Comparison of ENCODE assay signal across 11 cellular contexts in the genomic region with DNA sequence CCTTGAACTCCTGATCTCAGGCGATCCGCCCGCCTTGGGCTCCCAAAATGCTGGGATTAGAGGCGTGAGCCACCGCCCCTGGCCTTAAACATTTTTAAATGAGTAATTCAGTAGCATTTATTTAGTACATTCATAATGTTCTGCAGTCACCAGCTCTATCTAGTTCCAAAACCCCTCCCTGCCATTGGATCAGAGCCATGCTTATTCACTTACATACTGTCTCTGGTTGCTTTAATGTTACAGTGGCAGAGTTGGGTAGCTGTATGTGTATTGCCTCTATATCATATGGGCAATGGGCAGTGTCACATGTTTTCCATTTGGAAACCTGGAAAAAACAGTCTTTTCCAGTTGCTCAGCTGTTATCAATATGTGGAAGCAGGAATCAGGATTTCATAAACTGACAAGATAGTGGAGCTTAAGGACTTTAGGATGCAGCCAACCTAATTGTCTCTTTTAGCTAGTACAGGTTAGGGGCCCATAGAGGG. TPM values are rescaled to one million over a fixed set of nuclear protein-coding genes. Genes with fewer than 3 reads are reported as not detected.
DNase-seq lines count a peak whose midpoint lies in the region; ATAC-seq and TF ChIP-seq lines count a peak whose summit lies in the region.
"Had no signal": no experiment of that assay in that cellular context is flagged by ENCODE, and none has a peak within 500 bp of the region (broad histone marks: within the 10 kb centered on the region; RNA-seq: fewer than 3 reads in every experiment).

No MANE protein-coding gene starts in this region.

- peak overlapping the region; percentile 53; the same call in 1 of the 2 replicates for H3K9ac ChIP-seq in GM23248

- in situ Hi-C loops in GM23248 (cut with MboI) = no loop called here
- in situ Hi-C loops in gastrocnemius medialis (cut with MboI; ENCODE audit: low sequenced_read_pairs in 4 of 4) = no loop called here

- peak overlapping the region; percentile 24; the same call in 1 of the 2 replicates for H3K4me3 ChIP-seq in GM23248
- no peak overlapping the region for H3K4me3 ChIP-seq in fibroblast of the aortic adventitia (ENCODE audit: low read depth, low read length)
- H3K4me3 ChIP-seq in gastrocnemius medialis = no peak overlapping the region

- 10 to 14% methylated on average over 5 of the region's 5 CpGs for WGBS in GM23248 (ENCODE audit: low coverage in 1 of 2, low lambda C conversion rate in 2 of 2, missing lambda C conversion rate in 2 of 2), 2 experiments

- intact Hi-C loops in gastrocnemius medialis (cut with DNase I; ENCODE audit: low total_unique reads) = no loop called here

- TF ChIP-seq POLR2A in gastrocnemius medialis (IDR thresholded peaks at IDR 0.05) = no peak

- DNase-seq in GM23248 = peak; percentile 80
- DNase-seq in fibroblast of the aortic adventitia (ENCODE audit: low read depth) = peak; percentile 87
- DNase-seq in gastrocnemius medialis = no peak
- DNase-seq in hippocampal formation (lab: John Stamatoyannopoulos, UW) = no peak
- no peak for DNase-seq in NCI-H1092 (lab: John Stamatoyannopoulos, UW)
- DNase-seq: activated CD8-positive, alpha-beta memory T cell treated with anti-CD3 and anti-CD28 coated beads, Interleukin-2, amount 50 U/mL, for 48 hours; aorta; stimulated activated CD4-positive, alpha-beta T cell treated with anti-CD3 and anti-CD28 coated beads, Interleukin-4, amount 100 ng/mL, for 4 hours had no signal

- peaks cover 44% of the 10 kb centered on the region for H3F3A ChIP-seq in GM23248 (ENCODE audit: insufficient read depth)

- H3K79me2 ChIP-seq in GM23248 (ENCODE audit: insufficient read depth) = no peaks in the 10 kb centered on the region

- ATAC-seq in SK-N-SH treated with all-trans-retinoic acid at 6 μM for 48 hours (peak; percentile 84), gastrocnemius medialis (no peak), GM21723 (IDR thresholded peaks at IDR 0.05; ENCODE audit: unreplicated experiment) (no peak), GM18873 (IDR thresholded peaks at IDR 0.05; ENCODE audit: low FRiP score, unreplicated experiment) (no peak)

- peak overlapping the region; percentile 49 for H3K4me2 ChIP-seq in GM23248 (ENCODE audit: unreplicated experiment)

- no peak for TF ChIP-seq CTCF in fibroblast of the aortic adventitia (IDR thresholded peaks at IDR 0.05; ENCODE audit: insufficient read depth, low read length)
- TF ChIP-seq CTCF in gastrocnemius medialis (IDR thresholded peaks at IDR 0.05 in 4 of 5, conservative IDR thresholded peaks at IDR 0.05 in 1 of 5) = no peak

- H2AFZ ChIP-seq in GM23248 = no peak overlapping the region

- no peaks in the 10 kb centered on the region for H3K9me3 ChIP-seq in GM23248 (ENCODE audit: low read depth)
- no peaks in the 10 kb centered on the region for H3K9me3 ChIP-seq in gastrocnemius medialis

- H4K20me1 ChIP-seq in GM23248 (ENCODE audit: insufficient read depth) = no peaks in the 10 kb centered on the region

- no peaks in the 10 kb centered on the region for H3K27me3 ChIP-seq in GM23248 (replicated peaks; ENCODE audit: insufficient read depth)
- H3K27me3 ChIP-seq in gastrocnemius medialis = no peaks in the 10 kb centered on the region

- peak overlapping the region; percentile 75 for H3K27ac ChIP-seq in GM23248
- H3K27ac ChIP-seq in gastrocnemius medialis = peak overlapping the region in 3 of 4 donors; percentile 3 to 65 (median 5)

- H3K36me3 ChIP-seq in GM23248 (ENCODE audit: low read depth) = 0 out of 2 replicates have a peak, but pooled peaks cover 3% of the 10 kb centered on the region
- peaks cover 0 to 23% of the 10 kb centered on the region in 2 donors for H3K36me3 ChIP-seq in gastrocnemius medialis

- no peaks in the 10 kb centered on the region for H3K9me2 ChIP-seq in GM23248 (ENCODE audit: insufficient read depth)

- peaks cover 18% of the 10 kb centered on the region for H3K4me1 ChIP-seq in GM23248 (ENCODE audit: insufficient read depth)
- H3K4me1 ChIP-seq in gastrocnemius medialis = peaks cover 0 to 9% of the 10 kb centered on the region in 2 donors

TF ChIP-seq in SK-N-SH treated with all-trans-retinoic acid at 6 μM for 48 hours, 23 proteins besides CTCF, POLR2A, EP300 and RAD21:
- TF ChIP-seq OSR1 (CRISPR knock-in tag; IDR thresholded peaks at IDR 0.05) = no peak
- TF ChIP-seq ZFP3 (CRISPR knock-in tag; IDR thresholded peaks at IDR 0.05) = no peak
- TF ChIP-seq ESRRG (CRISPR knock-in tag; IDR thresholded peaks at IDR 0.05) = no peak
- TF ChIP-seq, protein P1, sequence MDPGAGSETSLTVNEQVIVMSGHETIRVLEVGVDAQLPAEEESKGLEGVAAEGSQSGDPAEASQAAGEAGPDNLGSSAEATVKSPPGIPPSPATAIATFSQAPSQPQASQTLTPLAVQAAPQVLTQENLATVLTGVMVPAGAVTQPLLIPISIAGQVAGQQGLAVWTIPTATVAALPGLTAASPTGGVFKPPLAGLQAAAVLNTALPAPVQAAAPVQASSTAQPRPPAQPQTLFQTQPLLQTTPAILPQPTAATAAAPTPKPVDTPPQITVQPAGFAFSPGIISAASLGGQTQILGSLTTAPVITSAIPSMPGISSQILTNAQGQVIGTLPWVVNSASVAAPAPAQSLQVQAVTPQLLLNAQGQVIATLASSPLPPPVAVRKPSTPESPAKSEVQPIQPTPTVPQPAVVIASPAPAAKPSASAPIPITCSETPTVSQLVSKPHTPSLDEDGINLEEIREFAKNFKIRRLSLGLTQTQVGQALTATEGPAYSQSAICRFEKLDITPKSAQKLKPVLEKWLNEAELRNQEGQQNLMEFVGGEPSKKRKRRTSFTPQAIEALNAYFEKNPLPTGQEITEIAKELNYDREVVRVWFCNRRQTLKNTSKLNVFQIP (CRISPR knock-in tag; IDR thresholded peaks at IDR 0.05; ENCODE audit: borderline replicate concordance, low read depth) = no peak
- no peak for TF ChIP-seq GLIS3 (CRISPR knock-in tag; IDR thresholded peaks at IDR 0.05)
- TF ChIP-seq, protein P2, sequence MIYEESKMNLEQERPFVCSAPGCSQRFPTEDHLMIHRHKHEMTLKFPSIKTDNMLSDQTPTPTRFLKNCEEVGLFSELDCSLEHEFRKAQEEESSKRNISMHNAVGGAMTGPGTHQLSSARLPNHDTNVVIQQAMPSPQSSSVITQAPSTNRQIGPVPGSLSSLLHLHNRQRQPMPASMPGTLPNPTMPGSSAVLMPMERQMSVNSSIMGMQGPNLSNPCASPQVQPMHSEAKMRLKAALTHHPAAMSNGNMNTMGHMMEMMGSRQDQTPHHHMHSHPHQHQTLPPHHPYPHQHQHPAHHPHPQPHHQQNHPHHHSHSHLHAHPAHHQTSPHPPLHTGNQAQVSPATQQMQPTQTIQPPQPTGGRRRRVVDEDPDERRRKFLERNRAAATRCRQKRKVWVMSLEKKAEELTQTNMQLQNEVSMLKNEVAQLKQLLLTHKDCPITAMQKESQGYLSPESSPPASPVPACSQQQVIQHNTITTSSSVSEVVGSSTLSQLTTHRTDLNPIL (CRISPR knock-in tag; IDR thresholded peaks at IDR 0.05; ENCODE audit: low read depth) = no peak
- no peak for TF ChIP-seq ISL1 (CRISPR knock-in tag; IDR thresholded peaks at IDR 0.05)
- TF ChIP-seq ZNF8 (CRISPR knock-in tag; IDR thresholded peaks at IDR 0.05) = no peak
- TF ChIP-seq, protein P3, sequence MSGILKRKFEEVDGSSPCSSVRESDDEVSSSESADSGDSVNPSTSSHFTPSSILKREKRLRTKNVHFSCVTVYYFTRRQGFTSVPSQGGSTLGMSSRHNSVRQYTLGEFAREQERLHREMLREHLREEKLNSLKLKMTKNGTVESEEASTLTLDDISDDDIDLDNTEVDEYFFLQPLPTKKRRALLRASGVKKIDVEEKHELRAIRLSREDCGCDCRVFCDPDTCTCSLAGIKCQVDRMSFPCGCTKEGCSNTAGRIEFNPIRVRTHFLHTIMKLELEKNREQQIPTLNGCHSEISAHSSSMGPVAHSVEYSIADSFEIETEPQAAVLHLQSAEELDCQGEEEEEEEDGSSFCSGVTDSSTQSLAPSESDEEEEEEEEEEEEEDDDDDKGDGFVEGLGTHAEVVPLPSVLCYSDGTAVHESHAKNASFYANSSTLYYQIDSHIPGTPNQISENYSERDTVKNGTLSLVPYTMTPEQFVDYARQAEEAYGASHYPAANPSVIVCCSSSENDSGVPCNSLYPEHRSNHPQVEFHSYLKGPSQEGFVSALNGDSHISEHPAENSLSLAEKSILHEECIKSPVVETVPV (CRISPR knock-in tag; IDR thresholded peaks at IDR 0.05) = 0 out of 2 replicates have a peak, but pooled peaks have one; percentile 10
- TF ChIP-seq ZNF70 (CRISPR knock-in tag; IDR thresholded peaks at IDR 0.05) = no peak
- TF ChIP-seq, protein P4, sequence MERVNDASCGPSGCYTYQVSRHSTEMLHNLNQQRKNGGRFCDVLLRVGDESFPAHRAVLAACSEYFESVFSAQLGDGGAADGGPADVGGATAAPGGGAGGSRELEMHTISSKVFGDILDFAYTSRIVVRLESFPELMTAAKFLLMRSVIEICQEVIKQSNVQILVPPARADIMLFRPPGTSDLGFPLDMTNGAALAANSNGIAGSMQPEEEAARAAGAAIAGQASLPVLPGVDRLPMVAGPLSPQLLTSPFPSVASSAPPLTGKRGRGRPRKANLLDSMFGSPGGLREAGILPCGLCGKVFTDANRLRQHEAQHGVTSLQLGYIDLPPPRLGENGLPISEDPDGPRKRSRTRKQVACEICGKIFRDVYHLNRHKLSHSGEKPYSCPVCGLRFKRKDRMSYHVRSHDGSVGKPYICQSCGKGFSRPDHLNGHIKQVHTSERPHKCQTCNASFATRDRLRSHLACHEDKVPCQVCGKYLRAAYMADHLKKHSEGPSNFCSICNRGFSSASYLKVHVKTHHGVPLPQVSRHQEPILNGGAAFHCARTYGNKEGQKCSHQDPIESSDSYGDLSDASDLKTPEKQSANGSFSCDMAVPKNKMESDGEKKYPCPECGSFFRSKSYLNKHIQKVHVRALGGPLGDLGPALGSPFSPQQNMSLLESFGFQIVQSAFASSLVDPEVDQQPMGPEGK (CRISPR knock-in tag; IDR thresholded peaks at IDR 0.05; ENCODE audit: borderline replicate concordance) = no peak
- peak; percentile 81 for TF ChIP-seq TCF4 (CRISPR knock-in tag; IDR thresholded peaks at IDR 0.05; ENCODE audit: borderline replicate concordance)
- TF ChIP-seq PPARA (CRISPR knock-in tag; IDR thresholded peaks at IDR 0.05; ENCODE audit: borderline replicate concordance) = no peak
- TF ChIP-seq ZNF565 (CRISPR knock-in tag; conservative IDR thresholded peaks at IDR 0.05; ENCODE audit: low read depth) = no peak
- TF ChIP-seq SNAI2 (CRISPR knock-in tag; IDR thresholded peaks at IDR 0.05) = no peak

RNA-seq across cellular contexts. Expression of a gene that starts 10.5 kb away (rescaled TPM):
- total RNA-seq in GM23248 (2014; rRNA removed; shearing (Covaris generic)) = 67.7 and 79.0 TPM in 2 replicates
- 78.5 and 84.0 TPM in 2 replicates for polyA plus RNA-seq in GM23248 (2016; fragmentation: Nextera tagmentation; extraction: Ambion mirVana)
- 54.2 and 70.8 TPM in 2 replicates for total RNA-seq in fibroblast of the aortic adventitia (ENCODE audit: low replicate concordance)
- 100 to 1,000 TPM in 1 of 4 donors, 10 to 100 TPM in 3; 52.3 to 102 (median 86.2) TPM for total RNA-seq in gastrocnemius medialis

RNA-seq across cellular contexts. Expression of a gene that starts 10.7 kb away (rescaled TPM):
- 6.2 and 6.7 TPM in 2 replicates for total RNA-seq in GM23248 (2014; rRNA removed; shearing (Covaris generic))
- polyA plus RNA-seq in GM23248 (2016; fragmentation: Nextera tagmentation; extraction: Ambion mirVana) = 24.1 and 27.2 TPM in 2 replicates
- total RNA-seq in fibroblast of the aortic adventitia (ENCODE audit: low replicate concordance) (9.2 and 11.1 TPM in 2 replicates), gastrocnemius medialis (10 to 100 TPM in 1 of 4 donors, 1 to 10 TPM in 3; 2.2 to 11.8 (median 4.4) TPM)

Comparison
In these comparisons a context has a peak if more than half of its experiments do, and no peak if none do; other contexts are left out.
1. DNase-seq: peak in GM23248 (single experiment) and fibroblast of the aortic adventitia (single experiment); none in gastrocnemius medialis (0 of 2), hippocampal formation (0 of 2) and NCI-H1092 (single experiment).